Comparison of ENCODE assay signal across 12 cellular contexts in genomic region chr10:74145133-74145532, GRCh38. TPM values are rescaled to one million over a fixed set of nuclear protein-coding genes. Genes with fewer than 3 reads are reported as not detected.
DNase-seq lines count a peak whose midpoint lies in the region; ATAC-seq and TF ChIP-seq lines count a peak whose summit lies in the region.
"Had no signal": no experiment of that assay in that cellular context is flagged by ENCODE, and none has a peak within 500 bp of the region (broad histone marks: within the 10 kb centered on the region; RNA-seq: fewer than 3 reads in every experiment).

No MANE protein-coding gene starts in this region.

- H3K36me3 ChIP-seq in ACC112 (ENCODE audit: insufficient read depth, low read length) (no peaks in the 10 kb centered on the region), Karpas-422 (ENCODE audit: insufficient read depth, low read length) (peaks cover 13% of the 10 kb centered on the region)

- 0 out of 2 replicates have a peak overlapping the region, but pooled peaks have one; percentile 5 for H3K4me3 ChIP-seq in ACC112 (ENCODE audit: low read depth, low read length)
- no peak overlapping the region for H3K4me3 ChIP-seq in choroid plexus epithelial cell (ENCODE audit: low read depth, low read length)
- no peak overlapping the region for H3K4me3 ChIP-seq in Karpas-422 (ENCODE audit: low read length)
- H3K4me3 ChIP-seq: BLaER1 had no signal

- no peaks in the 10 kb centered on the region for H3K27me3 ChIP-seq in ACC112 (ENCODE audit: insufficient read depth, low read length)
- no peaks in the 10 kb centered on the region for H3K27me3 ChIP-seq in Karpas-422 (ENCODE audit: low read length)
- H3K27me3 ChIP-seq: BLaER1 had no signal

- H2AFZ ChIP-seq in ACC112 (ENCODE audit: low read length, unreplicated experiment) (no peak overlapping the region), Karpas-422 (ENCODE audit: low read length) (no peak overlapping the region)

- POLR2A ChIA-PET in HEK293T (lab: Yijun Ruan, JAX), result interaction anchor here (0.8 to 1.1 kb wide), 2 partner anchors 31 to 82 kb away, joined by 3 to 6 read pairs; no protein-coding TSS in a partner anchor

- H3K9ac ChIP-seq in Karpas-422 (ENCODE audit: low read length), result no peak overlapping the region
- H3K9ac ChIP-seq: BLaER1 had no signal

- H3K27ac ChIP-seq in ACC112 (ENCODE audit: low read depth, low read length) (0 out of 2 replicates have a peak overlapping the region, but pooled peaks have one; percentile 16), Karpas-422 (ENCODE audit: low read length) (no peak overlapping the region)
- H3K27ac ChIP-seq: BLaER1 had no signal

- CTCF ChIA-PET in HEK293T (lab: Yijun Ruan, JAX), result interaction anchor here (0.6 kb wide), 1 partner anchor 15 kb away, joined by 5 read pairs; no protein-coding TSS in a partner anchor

- TF ChIP-seq CTCF in choroid plexus epithelial cell (conservative IDR thresholded peaks at IDR 0.05; ENCODE audit: low read depth, low read length) (no peak), type B pancreatic cell (conservative IDR thresholded peaks at IDR 0.05) (no peak)

- H3K9me3 ChIP-seq in Karpas-422 (ENCODE audit: low read length), result no peaks in the 10 kb centered on the region
- H3K9me3 ChIP-seq: BLaER1 had no signal

- no peak overlapping the region for H3K4me2 ChIP-seq in Karpas-422 (ENCODE audit: low read depth, low read length, poor library complexity, severe bottlenecking)
- H3K4me2 ChIP-seq: BLaER1 had no signal

- H3K9me3 Mint-ChIP-seq in type B pancreatic cell, result no peaks in the 10 kb centered on the region
- H3K9me3 Mint-ChIP-seq: stimulated activated naive CD8-positive, alpha-beta T cell treated with anti-CD3 and anti-CD28 coated beads, Interleukin-15, Interleukin-2, amounts not matched to agents 100 ng/mL and 50 ng/mL, for 24 hours had no signal

- H3K36me3 Mint-ChIP-seq in type B pancreatic cell, result peaks cover 17% of the 10 kb centered on the region

- H3K79me2 ChIP-seq in ACC112 (ENCODE audit: control insufficient read depth, insufficient read depth, low read length, unreplicated experiment) (peaks cover 74% of the 10 kb centered on the region), Karpas-422 (ENCODE audit: low read length) (peaks cover 93% of the 10 kb centered on the region)

- DNase-seq in HEK293T (ENCODE audit: extremely low spot score) (peak; percentile 23), choroid plexus epithelial cell (ENCODE audit: low read depth) (peak; percentile 90), myocyte (ENCODE audit: low read depth) (peak; percentile 78), Karpas-422 (no peak), type B pancreatic cell (ENCODE audit: extremely low spot score, unreplicated experiment) (no peak)
- no peak for DNase-seq in stimulated activated CD4-positive, alpha-beta T cell treated with anti-CD3 and anti-CD28 coated beads, Interleukin-2, amount 100 ng/mL, for 48 hours
- DNase-seq: activated T-cell treated with anti-CD3 and anti-CD28 coated beads for 4 hours; stimulated activated CD4-positive, alpha-beta T cell treated with anti-CD3 and anti-CD28 coated beads, Interleukin-1b, Interleukin-23, amount 100 ng/mL, for 48 hours had no signal

- H3K9me2 ChIP-seq in Karpas-422 (replicated peaks; ENCODE audit: insufficient read depth, low read length), result no peaks in the 10 kb centered on the region

- H3K4me1 ChIP-seq in ACC112 (ENCODE audit: control insufficient read depth, insufficient read depth, low read length, unreplicated experiment) (peaks cover 23% of the 10 kb centered on the region), Karpas-422 (ENCODE audit: low read length) (peaks cover 6% of the 10 kb centered on the region)

- H4K20me1 ChIP-seq in Karpas-422 (ENCODE audit: insufficient read depth, low read depth, low read length), result no peaks in the 10 kb centered on the region

- H3K27ac Mint-ChIP-seq in type B pancreatic cell, result no peak overlapping the region
- H3K27ac Mint-ChIP-seq: stimulated activated naive CD8-positive, alpha-beta T cell treated with anti-CD3 and anti-CD28 coated beads, Interleukin-15, Interleukin-2, amounts not matched to agents 100 ng/mL and 50 ng/mL, for 24 hours had no signal

- H3K4me3 Mint-ChIP-seq in type B pancreatic cell, result no peak overlapping the region
- H3K4me3 Mint-ChIP-seq: stimulated activated naive CD8-positive, alpha-beta T cell treated with anti-CD3 and anti-CD28 coated beads, Interleukin-15, Interleukin-2, amounts not matched to agents 100 ng/mL and 50 ng/mL, for 24 hours had no signal

- no peak for ATAC-seq in HG02970 (IDR thresholded peaks at IDR 0.05; ENCODE audit: low FRiP score, unreplicated experiment)

- H3K4me1 Mint-ChIP-seq in type B pancreatic cell (ENCODE audit: unreplicated experiment), result peaks cover 9% of the 10 kb centered on the region

- no peaks in the 10 kb centered on the region for H3K27me3 Mint-ChIP-seq in type B pancreatic cell
- H3K27me3 Mint-ChIP-seq: stimulated activated naive CD8-positive, alpha-beta T cell treated with anti-CD3 and anti-CD28 coated beads, Interleukin-15, Interleukin-2, amounts not matched to agents 100 ng/mL and 50 ng/mL, for 24 hours had no signal

TF ChIP-seq in HEK293T, 16 proteins besides CTCF, POLR2A, EP300 and RAD21:
- TF ChIP-seq FOXM1 (IDR thresholded peaks at IDR 0.05; ENCODE audit: borderline replicate concordance) (no peak), HDGF (IDR thresholded peaks at IDR 0.05; ENCODE audit: borderline replicate concordance) (no peak), ZNF384 (IDR thresholded peaks at IDR 0.05) (no peak), CTBP1 (IDR thresholded peaks at IDR 0.05; ENCODE audit: borderline replicate concordance) (peak; percentile 71), L3MBTL2 (conservative IDR thresholded peaks at IDR 0.05) (no peak), ARNT (IDR thresholded peaks at IDR 0.05) (0 out of 2 replicates have a peak, but pooled peaks have one; percentile 35), PKNOX1 (IDR thresholded peaks at IDR 0.05) (peak; percentile 68)

RNA-seq across cellular contexts. Expression of gene AP3M1, which starts 5.5 kb away (rescaled TPM):
- total RNA-seq in myocyte, result 39.1 and 40.6 TPM in 2 replicates
- polyA plus RNA-seq in myocyte (2012), result 24.0 TPM
- 19.4 and 52.9 TPM in 2 replicates for total RNA-seq in Karpas-422 (2014; rRNA removed; shearing (Covaris generic); ENCODE audit: low replicate concordance)
- 41.9 and 48.0 TPM in 2 replicates for total RNA-seq in type B pancreatic cell (ENCODE audit: low replicate concordance)

RNA-seq across cellular contexts. Expression of gene ADK, which starts 5.9 kb away (rescaled TPM):
- total RNA-seq in myocyte, result 65.4 and 68.1 TPM in 2 replicates
- 29.7 TPM for polyA plus RNA-seq in myocyte (2012)
- 29.0 and 41.4 TPM in 2 replicates for total RNA-seq in Karpas-422 (2014; rRNA removed; shearing (Covaris generic); ENCODE audit: low replicate concordance)
- total RNA-seq in type B pancreatic cell (ENCODE audit: low replicate concordance), result 23.1 and 28.5 TPM in 2 replicates

Comparison
In these comparisons a context has a peak if more than half of its experiments do, and no peak if none do; other contexts are left out.
1. DNase-seq: peak in HEK293T (single experiment), choroid plexus epithelial cell (single experiment) and myocyte (single experiment); none in Karpas-422 (single experiment), stimulated activated CD4-positive, alpha-beta T cell treated with anti-CD3 and anti-CD28 coated beads, Interleukin-2, amount 100 ng/mL, for 48 hours (0 of 2) and type B pancreatic cell (single experiment).